Comparison of ENCODE assay signal across 8 cellular contexts in the genomic region with DNA sequence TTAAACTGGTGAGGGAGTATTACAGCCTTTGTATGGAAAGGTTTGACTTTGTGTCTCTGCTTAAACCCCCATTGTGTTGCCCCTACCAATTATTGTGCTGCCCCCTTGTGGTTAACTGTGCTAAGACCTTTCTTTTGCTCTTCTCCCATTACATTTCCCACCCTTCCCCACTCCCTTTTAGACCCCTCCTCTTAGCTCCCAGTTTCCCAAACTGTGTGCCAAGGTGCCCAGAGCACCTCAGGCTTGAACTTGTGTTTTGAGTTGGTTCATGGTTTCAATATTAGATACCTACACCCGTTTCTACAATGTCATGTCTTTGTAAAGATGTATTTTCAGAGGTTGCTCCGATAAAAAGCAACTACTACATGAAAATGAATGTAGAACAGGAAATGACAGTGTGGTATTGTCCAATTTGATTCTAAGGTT. TPM values are rescaled to one million over a fixed set of nuclear protein-coding genes. Genes with fewer than 3 reads are reported as not detected.
DNase-seq lines count a peak whose midpoint lies in the region; ATAC-seq and TF ChIP-seq lines count a peak whose summit lies in the region.

No MANE protein-coding gene starts in this region.

- H3K4me1 ChIP-seq in DND-41 (ENCODE audit: insufficient read depth, low read length): peaks cover 45% of the 10 kb centered on the region

- peaks cover 10% of the 10 kb centered on the region; the same call in 1 of the 2 replicates for H3K79me2 ChIP-seq in DND-41 (ENCODE audit: insufficient read depth, low read length)

- ATAC-seq in DND-41 (ENCODE audit: insufficient read depth, low read depth) (no peak; the same call in 2 of the 3 replicates), HG02642 (IDR thresholded peaks at IDR 0.05; ENCODE audit: poor library complexity, unreplicated experiment) (no peak), Right ventricle myocardium superior (ENCODE audit: poor library complexity) (no peak)

- TF ChIP-seq CTCF in DND-41 (IDR thresholded peaks at IDR 0.05; ENCODE audit: borderline replicate concordance, extremely low read depth, low read length, poor library complexity, severe bottlenecking) (peak; percentile 79), LNCAP (IDR thresholded peaks at IDR 0.05) (peak; percentile 69)

- H3K27ac ChIP-seq in DND-41 (ENCODE audit: low read length): no peak overlapping the region; the same call in 1 of the 2 replicates

- peaks cover 5% of the 10 kb centered on the region for H3K9me3 ChIP-seq in DND-41 (ENCODE audit: insufficient read depth, low read length, severe bottlenecking)

- peaks cover 12% of the 10 kb centered on the region for H3K9me3 Mint-ChIP-seq in activated naive CD4-positive, alpha-beta T cell treated with anti-CD3 and anti-CD28 coated beads, Interleukin-2, amount 10 ng/mL, durations not matched to agents 7 days and 5 days

- H3K9ac ChIP-seq in DND-41 (ENCODE audit: low read depth, low read length): no peak overlapping the region

- no peak overlapping the region for H3K4me3 Mint-ChIP-seq in activated naive CD4-positive, alpha-beta T cell treated with anti-CD3 and anti-CD28 coated beads, Interleukin-2, amount 10 ng/mL, durations not matched to agents 7 days and 5 days

- intact Hi-C loops in Right ventricle myocardium superior (cut with DNase I): loop anchor here (5.0 to 10.0 kb wide), 2 partner anchors 193 to 226 kb away; a partner anchor contains a TSS

- peaks cover 38% of the 10 kb centered on the region for H3K4me1 Mint-ChIP-seq in activated naive CD4-positive, alpha-beta T cell treated with anti-CD3 and anti-CD28 coated beads, Interleukin-2, amount 10 ng/mL, durations not matched to agents 7 days and 5 days

- H3K4me2 ChIP-seq in DND-41 (ENCODE audit: insufficient read depth, low read length): peak overlapping the region; percentile 43; the same call in 1 of the 2 replicates

- H4K20me1 ChIP-seq in DND-41 (ENCODE audit: insufficient read depth, low read length): no peaks in the 10 kb centered on the region

- peaks cover 13% of the 10 kb centered on the region for H3K36me3 ChIP-seq in DND-41 (ENCODE audit: insufficient read depth, low read length)

- H3K27me3 Mint-ChIP-seq in activated naive CD4-positive, alpha-beta T cell treated with anti-CD3 and anti-CD28 coated beads, Interleukin-2, amount 10 ng/mL, durations not matched to agents 7 days and 5 days: no peaks in the 10 kb centered on the region

- H3K36me3 Mint-ChIP-seq in activated naive CD4-positive, alpha-beta T cell treated with anti-CD3 and anti-CD28 coated beads, Interleukin-2, amount 10 ng/mL, durations not matched to agents 7 days and 5 days: peaks cover 30% of the 10 kb centered on the region

- DNase-seq in DND-41 (peak; percentile 58), RPMI8226 (peak; percentile 48), hippocampal formation (lab: John Stamatoyannopoulos, UW) (peak; percentile 5 to 67), smooth muscle cell of the brain vasculature (ENCODE audit: low read depth, low spot score) (peak; percentile 57), Right ventricle myocardium superior (no peak)
- peak; percentile 67 for DNase-seq in activated naive CD4-positive, alpha-beta T cell treated with anti-CD3 and anti-CD28 coated beads, Interleukin-2, amount 10 ng/mL, durations not matched to agents 7 days and 5 days

- no peak overlapping the region for H2AFZ ChIP-seq in DND-41 (ENCODE audit: low read depth, low read length)

- no peaks in the 10 kb centered on the region for H3K27me3 ChIP-seq in DND-41 (ENCODE audit: insufficient read depth, low read length, poor library complexity)

- CTCF ChIA-PET in activated naive CD4-positive, alpha-beta T cell treated with anti-CD3 and anti-CD28 coated beads, Interleukin-2, amount 10 ng/mL, durations not matched to agents 7 days and 5 days (lab: Charles Lee): interaction anchor here (0.7 to 4.3 kb wide), 19 partner anchors 17 to 545 kb away, joined by 3 to 24 read pairs (median 4); no protein-coding TSS in a partner anchor

- no peak overlapping the region for H3K27ac Mint-ChIP-seq in activated naive CD4-positive, alpha-beta T cell treated with anti-CD3 and anti-CD28 coated beads, Interleukin-2, amount 10 ng/mL, durations not matched to agents 7 days and 5 days

- no peak overlapping the region for H3K4me3 ChIP-seq in DND-41 (ENCODE audit: low read depth in 1 of 2, low read length in 2 of 2)

RNA-seq across cellular contexts. Expression of a gene that starts 2.9 kb away (rescaled TPM):
- 12.7 TPM for total RNA-seq in Right ventricle myocardium superior
